ENCODE assay signal across 8 cellular contexts in the genomic region with DNA sequence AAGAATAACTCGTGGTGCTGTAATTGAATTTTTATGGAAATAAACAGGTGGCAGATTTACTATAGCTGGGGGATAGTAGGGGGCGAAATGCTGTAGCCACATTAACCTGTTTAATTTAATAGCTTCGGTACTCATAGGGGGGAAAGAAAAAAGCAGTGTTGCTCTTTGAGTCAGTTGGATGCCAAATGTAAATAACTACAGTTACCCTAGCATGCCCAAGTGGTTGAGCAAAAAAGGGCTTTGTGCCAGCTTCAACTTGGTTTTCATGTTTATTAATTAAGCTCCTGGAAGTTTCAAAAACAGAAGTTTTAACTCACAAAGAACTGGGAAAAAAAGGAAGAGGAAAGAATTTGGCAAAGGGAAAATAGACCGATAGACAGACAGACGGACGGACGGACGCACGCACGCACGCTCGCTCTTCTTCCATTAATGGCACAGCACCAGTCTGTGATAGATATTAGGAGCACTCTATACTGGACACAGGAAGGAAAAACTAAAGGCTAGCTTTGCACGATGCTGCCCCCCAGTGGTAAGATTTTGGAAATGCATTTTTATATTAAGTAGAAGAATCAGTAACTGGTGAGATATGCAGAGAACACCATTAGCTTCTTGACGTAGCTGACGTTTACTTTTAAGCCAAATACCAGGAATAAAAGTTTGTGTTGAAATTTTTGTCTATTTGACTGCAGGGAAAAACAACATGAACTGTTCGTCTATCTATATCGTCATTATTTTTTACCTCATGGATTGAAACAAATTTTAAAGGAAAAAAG.
A peak's percentile ranks its signal among the peaks of the same experiment; 100 is the strongest.
DNase-seq lines count a peak whose midpoint lies in the region; ATAC-seq, FAIRE-seq and TF ChIP-seq lines count a peak whose summit lies in the region.

No MANE protein-coding gene starts in this region.

- H3K4me3 ChIP-seq in GM12875 (ENCODE audit: low read depth, low read length) (no peak overlapping the region), SJCRH30 (peak overlapping the region; percentile 55), upper lobe of left lung (peak overlapping the region in 3 of 4 donors; percentile 3 to 31 (median 25))

- no peak for TF ChIP-seq EP300 in upper lobe of left lung (IDR thresholded peaks at IDR 0.05)

- 23 to 36% methylated on average over 17 of the region's 17 CpGs for WGBS in upper lobe of left lung, 2 donors

- peak; percentile 51; the same call in 1 of the 2 replicates for TF ChIP-seq CTCF in GM12875 (IDR thresholded peaks at IDR 0.05; ENCODE audit: borderline replicate concordance, insufficient read depth, low read depth, low read length)
- peak; percentile 60 to 79 (median 74) for TF ChIP-seq CTCF in upper lobe of left lung (IDR thresholded peaks at IDR 0.05)

- ATAC-seq in HG02623 (IDR thresholded peaks at IDR 0.05; ENCODE audit: unreplicated experiment), result peak; percentile 90
- ATAC-seq in upper lobe of left lung (ENCODE audit: low FRiP score in 2 of 2), result peak; percentile 93

- H3K4me1 ChIP-seq in SJCRH30 (no peaks in the 10 kb centered on the region; the same call in 1 of the 2 replicates), upper lobe of left lung (peaks cover 0 to 11% (median 0%) of the 10 kb centered on the region in 4 donors)

- H3K9me3 ChIP-seq in SJCRH30 (replicated peaks) (no peaks in the 10 kb centered on the region; the same call in 1 of the 2 replicates), upper lobe of left lung (no peaks in the 10 kb centered on the region)

- H3K36me3 ChIP-seq in SJCRH30, result no peaks in the 10 kb centered on the region
- H3K36me3 ChIP-seq in upper lobe of left lung, result no peaks in the 10 kb centered on the region

- H3K27ac ChIP-seq in SJCRH30, result peak overlapping the region; percentile 19
- no peak overlapping the region for H3K27ac ChIP-seq in upper lobe of left lung

- FAIRE-seq in endometrium (lab: Jason Lieb, UNC), result peak; percentile 89

- DNase-seq in AG20443 (ENCODE audit: low spot score), result peak; percentile 82
- peak; percentile 50 for DNase-seq in MV-4-11 (lab: John Stamatoyannopoulos, UW)
- peak; percentile 51 to 89 for DNase-seq in SJCRH30
- DNase-seq in midbrain (lab: John Stamatoyannopoulos, UW), result peak; percentile 87
- DNase-seq in upper lobe of left lung, result peak; percentile 25 to 40

- TF ChIP-seq POLR2A in upper lobe of left lung (IDR thresholded peaks at IDR 0.05), result no peak

- H3K27me3 ChIP-seq in SJCRH30 (no peaks in the 10 kb centered on the region), upper lobe of left lung (no peaks in the 10 kb centered on the region)

Comparison
In these comparisons a context has a peak if more than half of its experiments do, and no peak if none do; other contexts are left out.
1. DNase-seq: peak in every context shown above with its lines; median percentile 87 in midbrain; 82 in AG20443; 70 in SJCRH30; 50 in MV-4-11; 32 in upper lobe of left lung.